Comparison of ENCODE assay signal across 26 cellular contexts in genomic region chr5:9058666-9059065, GRCh38.
DNase-seq lines count a peak whose midpoint lies in the region; ATAC-seq lines count a peak whose summit lies in the region.
"Had no signal": no experiment of that assay in that cellular context is flagged by ENCODE, and none has a peak within 500 bp of the region (broad histone marks: within the 10 kb centered on the region; RNA-seq: fewer than 3 reads in every experiment).

No MANE protein-coding gene starts in this region.

- H3K4me3 ChIP-seq in adipocyte (ENCODE audit: low read length) = no peak overlapping the region
- no peak overlapping the region for H3K4me3 ChIP-seq in skeletal muscle satellite cell (ENCODE audit: low read length)
- H3K4me3 ChIP-seq: colonic mucosa, lower lobe of right lung, pancreas had no signal

- H3K4me2 ChIP-seq in skeletal muscle satellite cell (ENCODE audit: low read length) = no peak overlapping the region

- H3K27me3 ChIP-seq in adipocyte (replicated peaks; ENCODE audit: control insufficient read depth, insufficient read depth, low read length) (no peaks in the 10 kb centered on the region), skeletal muscle satellite cell (ENCODE audit: control insufficient read depth, insufficient read depth, low read length) (no peaks in the 10 kb centered on the region)
- H3K27me3 ChIP-seq: colonic mucosa, pancreas had no signal

- no peak for ATAC-seq in left lobe of liver
- ATAC-seq: lower lobe of right lung; pancreas; stimulated activated effector memory CD8-positive, alpha-beta T cell treated with anti-CD3 and anti-CD28 coated beads, Interleukin-12 subunit alpha, Interleukin-12 subunit beta, amount 100 ng/mL, for 72 hours had no signal

- H3K9ac ChIP-seq in adipocyte (ENCODE audit: low read length) (no peak overlapping the region), skeletal muscle satellite cell (ENCODE audit: low read depth, low read length) (peak overlapping the region; percentile 72)

- H3K9me3 ChIP-seq in adipocyte (ENCODE audit: control insufficient read depth, low read length) = no peaks in the 10 kb centered on the region
- H3K9me3 ChIP-seq in skeletal muscle satellite cell (replicated peaks; ENCODE audit: low read length) = no peaks in the 10 kb centered on the region
- H3K9me3 ChIP-seq: colonic mucosa, lower lobe of right lung, pancreas had no signal

- H3K36me3 ChIP-seq in adipocyte (ENCODE audit: control insufficient read depth, insufficient read depth, low read length, severe bottlenecking) = no peaks in the 10 kb centered on the region
- H3K36me3 ChIP-seq in skeletal muscle satellite cell (ENCODE audit: insufficient read depth, low read length) = no peaks in the 10 kb centered on the region
- H3K36me3 ChIP-seq: colonic mucosa, lower lobe of right lung had no signal

- H3K4me1 ChIP-seq in adipocyte (ENCODE audit: control insufficient read depth, insufficient read depth, low read length) (peaks cover 43% of the 10 kb centered on the region), skeletal muscle satellite cell (ENCODE audit: control insufficient read depth, insufficient read depth, low read length) (peaks cover 42% of the 10 kb centered on the region)
- H3K4me1 ChIP-seq: colonic mucosa, pancreas had no signal

- DNase-seq in EL (peak; percentile 42), adipocyte (ENCODE audit: low read depth) (peak; percentile 16), fibroblast of gingiva (ENCODE audit: low read depth) (peak; percentile 21), mucosa of gallbladder (ENCODE audit: low spot score) (no peak), iPS-NIHi7 (ENCODE audit: extremely low spot score) (no peak), left lobe of liver (ENCODE audit: low spot score) (no peak)
- DNase-seq: activated CD4-positive, alpha-beta T cell treated with anti-CD3 and anti-CD28 coated beads for 48 hours; activated effector memory CD4-positive, alpha-beta T cell treated with anti-CD3 and anti-CD28 coated beads, Interleukin-2, amount 50 U/mL, for 16 hours; activated T-cell treated with anti-CD3 and anti-CD28 coated beads, Interleukin-2, amount 50 U/mL, for 1 hour; CD4-positive, CD25-positive, alpha-beta regulatory T cell; colonic mucosa; effector CD8-positive, alpha-beta T cell; kidney; lower lobe of right lung; NCI-H1092 treated with DMSO at 0.1 percent for 48 hours; NCI-H2029; NCI-H524 treated with DMSO at 0.1 percent for 48 hours; nephron progenitor cell; NK-92 treated with Interleukin-12 subunit alpha and Interleukin-12 subunit beta, amount 100 ng/mL, for 24 hours; pancreas; retina; Right ventricle myocardium superior; stimulated activated CD4-positive, alpha-beta T cell treated with anti-CD3 and anti-CD28 coated beads, Interleukin-4, amount 100 ng/mL, for 24 hours; substantia nigra had no signal

Comparison
In these comparisons a context has a peak if more than half of its experiments do, and no peak if none do; other contexts are left out.
1. DNase-seq: peak in EL (single experiment), adipocyte (single experiment) and fibroblast of gingiva (single experiment); none in mucosa of gallbladder (single experiment), iPS-NIHi7 (single experiment) and left lobe of liver (single experiment).